Comparison of ENCODE assay signal across 9 cellular contexts in the genomic region with DNA sequence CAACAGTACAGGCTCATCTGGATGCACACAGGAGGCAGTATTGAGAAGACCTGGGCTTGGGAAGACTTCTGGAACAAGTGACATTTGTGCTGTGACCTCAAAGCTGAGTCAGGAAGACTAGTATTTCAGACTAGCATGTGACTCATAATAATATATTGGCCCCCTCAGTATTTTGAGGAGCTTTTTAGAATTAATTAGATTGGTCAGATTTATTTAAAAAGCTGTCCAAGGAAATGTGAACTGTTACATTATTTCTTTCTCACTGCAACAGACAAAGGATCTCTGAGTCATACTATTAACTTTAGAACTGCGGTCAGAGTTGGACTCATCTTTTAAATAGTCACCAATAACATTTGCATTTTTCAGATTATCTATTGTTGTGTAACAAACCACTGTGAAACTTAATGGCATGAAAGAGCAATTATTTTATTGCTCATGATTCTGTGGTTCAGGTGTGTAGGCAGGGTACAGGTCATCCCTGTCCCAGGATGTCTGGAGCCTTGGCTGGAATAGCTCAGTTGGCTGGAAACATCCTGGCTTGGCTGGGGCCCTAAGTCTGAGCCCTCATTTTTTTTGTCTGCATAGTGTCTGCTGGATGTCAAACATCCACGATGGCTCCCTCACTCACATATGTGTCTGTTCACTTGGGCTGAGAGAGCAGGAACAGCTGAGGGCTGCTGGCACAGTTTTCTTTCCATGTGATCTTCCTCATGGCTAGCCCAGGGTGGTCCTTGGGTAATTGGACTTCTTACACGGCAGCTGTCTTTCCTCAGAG. TPM values are rescaled to one million over a fixed set of nuclear protein-coding genes. Genes with fewer than 3 reads are reported as not detected.
DNase-seq lines count a peak whose midpoint lies in the region; ATAC-seq, FAIRE-seq and TF ChIP-seq lines count a peak whose summit lies in the region.
"Had no signal": no experiment of that assay in that cellular context is flagged by ENCODE, and none has a peak within 500 bp of the region (broad histone marks: within the 10 kb centered on the region; RNA-seq: fewer than 3 reads in every experiment).

No MANE protein-coding gene starts in this region.

- H3K4me1 Mint-ChIP-seq in astrocyte (ENCODE audit: low read depth, unreplicated experiment), result peaks cover 22% of the 10 kb centered on the region
- H3K4me1 Mint-ChIP-seq in T-helper 2 cell treated with Interferon-gamma antibody and Interleukin-4, amounts not matched to agents 5 μg/mL and 100 μg/mL, for 36 hours (ENCODE audit: low read depth), result peaks cover 3% of the 10 kb centered on the region

- intact Hi-C loops in left lung (cut with DNase I), result no loop called here

- ATAC-seq in activated naive CD4-positive, alpha-beta T cell treated with anti-CD3 and anti-CD28 coated beads, Interleukin-2, amount 50 U/mL, for 72 hours, result peak; percentile 43 to 73
- peak; percentile 91 for ATAC-seq in HG03066 (IDR thresholded peaks at IDR 0.05; ENCODE audit: low read depth, unreplicated experiment)
- ATAC-seq in left lung, result peak; percentile 74

- TF ChIP-seq CTCF in astrocyte (IDR thresholded peaks at IDR 0.05; ENCODE audit: insufficient read depth, low read depth, low read length), result peak; percentile 46
- no peak for TF ChIP-seq CTCF in left lung (IDR thresholded peaks at IDR 0.05)
- no peak for TF ChIP-seq CTCF in BE2C (IDR thresholded peaks at IDR 0.05; ENCODE audit: low read depth, low read length)

- peak overlapping the region; percentile 2 for H3K4me3 ChIP-seq in astrocyte (ENCODE audit: insufficient read depth, low read depth, low read length)
- no peak overlapping the region for H3K4me3 ChIP-seq in left lung
- H3K4me3 ChIP-seq in effector memory CD4-positive, alpha-beta T cell (ENCODE audit: insufficient read depth, low read depth, low read length, poor library complexity, severe bottlenecking), result no peak overlapping the region
- no peak overlapping the region for H3K4me3 ChIP-seq in BE2C (ENCODE audit: low read depth, low read length)

- no peak overlapping the region for H2AFZ ChIP-seq in astrocyte (ENCODE audit: low read depth, low read length)

- peaks cover 2% of the 10 kb centered on the region for H3K36me3 ChIP-seq in astrocyte (ENCODE audit: insufficient read depth, low read length)
- peaks cover 0 to 21% of the 10 kb centered on the region in 2 donors for H3K36me3 ChIP-seq in left lung
- peaks cover 12% of the 10 kb centered on the region for H3K36me3 ChIP-seq in effector memory CD4-positive, alpha-beta T cell (ENCODE audit: control insufficient read depth, insufficient read depth, low read length)
- H3K36me3 ChIP-seq in BE2C, result peaks cover 12% of the 10 kb centered on the region

- peak overlapping the region in 1 of 2 donors; percentile 26 for H3K27ac Mint-ChIP-seq in activated naive CD4-positive, alpha-beta T cell treated with anti-CD3 and anti-CD28 coated beads, Interleukin-2, amount 50 U/mL, for 72 hours
- H3K27ac Mint-ChIP-seq in astrocyte (ENCODE audit: unreplicated experiment), result peak overlapping the region; percentile 94
- no peak overlapping the region for H3K27ac Mint-ChIP-seq in T-helper 2 cell treated with Interferon-gamma antibody and Interleukin-4, amounts not matched to agents 5 μg/mL and 100 μg/mL, for 36 hours

- no peaks in the 10 kb centered on the region for H3K27me3 Mint-ChIP-seq in astrocyte (ENCODE audit: low read depth, unreplicated experiment)
- no peaks in the 10 kb centered on the region for H3K27me3 Mint-ChIP-seq in T-helper 2 cell treated with Interferon-gamma antibody and Interleukin-4, amounts not matched to agents 5 μg/mL and 100 μg/mL, for 36 hours (ENCODE audit: low read depth)

- no peaks in the 10 kb centered on the region for H4K20me1 ChIP-seq in astrocyte (ENCODE audit: insufficient read depth, low read length)

- peak overlapping the region; percentile 74 for H3K9ac ChIP-seq in astrocyte (ENCODE audit: low read length)

- H3K27me3 ChIP-seq in astrocyte (ENCODE audit: insufficient read depth, low read length) (no peaks in the 10 kb centered on the region), left lung (no peaks in the 10 kb centered on the region), BE2C (no peaks in the 10 kb centered on the region)
- no peaks in the 10 kb centered on the region for H3K27me3 ChIP-seq in effector memory CD4-positive, alpha-beta T cell (replicated peaks; ENCODE audit: control insufficient read depth, insufficient read depth, low read length, poor library complexity, severe bottlenecking)

- no peak for DNase-seq in activated naive CD4-positive, alpha-beta T cell treated with anti-CD3 and anti-CD28 coated beads, Interleukin-2, amount 50 U/mL, for 72 hours (ENCODE audit: low spot score in 2 of 2)
- no peak for DNase-seq in activated naive CD4-positive, alpha-beta T cell treated with anti-CD3 and anti-CD28 coated beads, Interleukin-2, amount 50 U/mL, for 16 hours
- DNase-seq in astrocyte (ENCODE audit: low read depth) (peak; percentile 100), left lung (peak in 1 of 2 donors; percentile 41), BE2C (no peak)
- no peak for DNase-seq in T-helper 2 cell treated with Interferon-gamma antibody and Interleukin-4, amounts not matched to agents 5 μg/mL and 100 μg/mL, for 36 hours (ENCODE audit: low spot score)
- no peak for DNase-seq in effector memory CD4-positive, alpha-beta T cell

- H3K27ac ChIP-seq in astrocyte (ENCODE audit: low read depth, low read length) (peak overlapping the region; percentile 98), left lung (peak overlapping the region in 1 of 2 donors; percentile 65)
- no peak overlapping the region for H3K27ac ChIP-seq in effector memory CD4-positive, alpha-beta T cell (ENCODE audit: insufficient read depth, low read length, poor library complexity, severe bottlenecking)
- H3K27ac ChIP-seq: C4-2B had no signal

- H3K4me2 ChIP-seq in astrocyte (ENCODE audit: low read length), result peak overlapping the region; percentile 57

- H3K9me3 ChIP-seq in astrocyte (ENCODE audit: insufficient read depth, low read depth, low read length), result no peaks in the 10 kb centered on the region
- no peaks in the 10 kb centered on the region for H3K9me3 ChIP-seq in left lung
- H3K9me3 ChIP-seq in effector memory CD4-positive, alpha-beta T cell (ENCODE audit: control insufficient read depth, low read length), result no peaks in the 10 kb centered on the region
- H3K9me3 ChIP-seq in BE2C, result no peaks in the 10 kb centered on the region

- peaks cover 8 to 11% of the 10 kb centered on the region in 2 donors for H3K36me3 Mint-ChIP-seq in activated naive CD4-positive, alpha-beta T cell treated with anti-CD3 and anti-CD28 coated beads, Interleukin-2, amount 50 U/mL, for 72 hours
- H3K36me3 Mint-ChIP-seq in astrocyte (ENCODE audit: low read depth, unreplicated experiment), result peaks cover 4% of the 10 kb centered on the region
- peaks cover 16% of the 10 kb centered on the region for H3K36me3 Mint-ChIP-seq in T-helper 2 cell treated with Interferon-gamma antibody and Interleukin-4, amounts not matched to agents 5 μg/mL and 100 μg/mL, for 36 hours (ENCODE audit: low read depth)

- H3K4me3 Mint-ChIP-seq in astrocyte (ENCODE audit: unreplicated experiment), result no peak overlapping the region
- no peak overlapping the region for H3K4me3 Mint-ChIP-seq in T-helper 2 cell treated with Interferon-gamma antibody and Interleukin-4, amounts not matched to agents 5 μg/mL and 100 μg/mL, for 36 hours

- peak; percentile 97 for FAIRE-seq in astrocyte (lab: Jason Lieb, UNC)

- no peaks in the 10 kb centered on the region for H3K9me3 Mint-ChIP-seq in activated naive CD4-positive, alpha-beta T cell treated with anti-CD3 and anti-CD28 coated beads, Interleukin-2, amount 50 U/mL, for 72 hours
- no peaks in the 10 kb centered on the region for H3K9me3 Mint-ChIP-seq in astrocyte (ENCODE audit: unreplicated experiment)
- no peaks in the 10 kb centered on the region for H3K9me3 Mint-ChIP-seq in T-helper 2 cell treated with Interferon-gamma antibody and Interleukin-4, amounts not matched to agents 5 μg/mL and 100 μg/mL, for 36 hours

- H3K79me2 ChIP-seq in astrocyte (ENCODE audit: insufficient read depth, low read length), result peaks cover 33% of the 10 kb centered on the region

- H3K4me1 ChIP-seq in astrocyte (ENCODE audit: insufficient read depth, low read length) (peaks cover 23% of the 10 kb centered on the region), left lung (peaks cover 0 to 7% of the 10 kb centered on the region in 2 donors), BE2C (no peaks in the 10 kb centered on the region)
- no peaks in the 10 kb centered on the region for H3K4me1 ChIP-seq in effector memory CD4-positive, alpha-beta T cell (ENCODE audit: control insufficient read depth, insufficient read depth, low read length, poor library complexity, severe bottlenecking)

RNA-seq across cellular contexts. Expression of a gene that starts 46.8 kb away (rescaled TPM):
- total RNA-seq in activated naive CD4-positive, alpha-beta T cell treated with anti-CD3 and anti-CD28 coated beads, Interleukin-2, amount 50 U/mL, for 72 hours, result 10 to 100 TPM; 31.0 to 42.8 TPM
- 20.3 and 22.1 TPM in 2 replicates for total RNA-seq in astrocyte
- 10 to 100 TPM; 35.6 to 47.5 TPM for total RNA-seq in left lung
- 16.4 TPM for polyA plus RNA-seq in BE2C (2012; ENCODE audit: insufficient read depth, insufficient read length, low read depth)
